Comparison of ENCODE assay signal across 14 cellular contexts in the genomic region with DNA sequence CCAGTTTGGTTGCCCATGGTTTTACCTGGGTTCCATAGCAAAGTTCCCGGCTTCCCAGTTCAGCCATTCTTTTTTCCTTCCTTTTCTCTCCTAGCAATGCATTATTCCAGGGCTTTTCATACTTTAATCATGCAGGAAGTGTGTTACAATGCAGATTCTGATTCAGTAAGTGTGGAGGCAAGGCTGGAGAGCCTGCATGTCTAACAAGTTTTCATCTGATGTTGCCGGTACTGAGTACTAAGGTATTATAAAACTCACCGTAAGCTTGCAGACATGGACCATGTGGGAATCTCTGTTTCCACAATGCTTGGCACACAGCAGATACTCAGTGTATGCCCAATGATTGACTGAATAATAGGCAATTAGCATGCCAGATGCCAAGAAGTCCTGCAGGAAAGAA.
"Had no signal": no experiment of that assay in that cellular context is flagged by ENCODE, and none has a peak within 500 bp of the region (broad histone marks: within the 10 kb centered on the region; RNA-seq: fewer than 3 reads in every experiment).

No MANE protein-coding gene starts in this region.

- H3K27ac ChIP-seq: gastrocnemius medialis had no signal

- H3K4me3 ChIP-seq: gastrocnemius medialis, lung had no signal

- H3K27ac Mint-ChIP-seq: activated B cell treated with CpG ODN at 0.5 μM for 24 hours; activated CD4-positive, alpha-beta memory T cell treated with anti-CD3 and anti-CD28 coated beads, Interleukin-2, amount 10 ng/mL, durations not matched to agents 7 days and 5 days; activated CD8-positive, alpha-beta memory T cell treated with anti-CD3 and anti-CD28 coated beads, Interleukin-2, amount 10 ng/mL, durations not matched to agents 7 days and 5 days; activated naive CD8-positive, alpha-beta T cell had no signal

- DNase-seq: activated B cell treated with CpG ODN at 0.5 μM for 24 hours; activated CD4-positive, alpha-beta memory T cell treated with anti-CD3 and anti-CD28 coated beads, Interleukin-2, amount 10 ng/mL, durations not matched to agents 7 days and 5 days; activated CD4-positive, alpha-beta T cell treated with anti-CD3 and anti-CD28 coated beads for 4 hours; activated CD8-positive, alpha-beta memory T cell treated with anti-CD3 and anti-CD28 coated beads, Interleukin-2, amount 10 ng/mL, durations not matched to agents 7 days and 5 days; effector memory CD4-positive, alpha-beta T cell; gastrocnemius medialis; left colon; stimulated activated CD4-positive, alpha-beta T cell treated with anti-CD3 and anti-CD28 coated beads, Interleukin-12 subunit alpha, Interleukin-12 subunit beta, amount 100 ng/mL, for 4 hours; stimulated activated CD8-positive, alpha-beta memory T cell treated with anti-CD3 and anti-CD28 coated beads, Interleukin-4, amount 100 ng/mL, for 48 hours; stimulated activated naive CD4-positive, alpha-beta T cell had no signal

- H3K27me3 ChIP-seq: gastrocnemius medialis had no signal

- H3K4me3 Mint-ChIP-seq: activated B cell treated with CpG ODN at 0.5 μM for 24 hours; activated CD4-positive, alpha-beta memory T cell treated with anti-CD3 and anti-CD28 coated beads, Interleukin-2, amount 10 ng/mL, durations not matched to agents 7 days and 5 days; activated CD8-positive, alpha-beta memory T cell treated with anti-CD3 and anti-CD28 coated beads, Interleukin-2, amount 10 ng/mL, durations not matched to agents 7 days and 5 days; activated naive CD8-positive, alpha-beta T cell; mesothelial cell of epicardium; nephron had no signal

- H3K4me1 ChIP-seq: gastrocnemius medialis had no signal

- H3K36me3 ChIP-seq: gastrocnemius medialis had no signal

- H3K27me3 Mint-ChIP-seq: activated B cell treated with CpG ODN at 0.5 μM for 24 hours had no signal

- H3K4me1 Mint-ChIP-seq: activated B cell treated with CpG ODN at 0.5 μM for 24 hours; activated CD4-positive, alpha-beta memory T cell treated with anti-CD3 and anti-CD28 coated beads, Interleukin-2, amount 10 ng/mL, durations not matched to agents 7 days and 5 days; activated CD8-positive, alpha-beta memory T cell treated with anti-CD3 and anti-CD28 coated beads, Interleukin-2, amount 10 ng/mL, durations not matched to agents 7 days and 5 days; nephron had no signal

- H3K9me3 ChIP-seq: gastrocnemius medialis had no signal
